Comparison of ENCODE assay signal across 24 cellular contexts in the genomic region with DNA sequence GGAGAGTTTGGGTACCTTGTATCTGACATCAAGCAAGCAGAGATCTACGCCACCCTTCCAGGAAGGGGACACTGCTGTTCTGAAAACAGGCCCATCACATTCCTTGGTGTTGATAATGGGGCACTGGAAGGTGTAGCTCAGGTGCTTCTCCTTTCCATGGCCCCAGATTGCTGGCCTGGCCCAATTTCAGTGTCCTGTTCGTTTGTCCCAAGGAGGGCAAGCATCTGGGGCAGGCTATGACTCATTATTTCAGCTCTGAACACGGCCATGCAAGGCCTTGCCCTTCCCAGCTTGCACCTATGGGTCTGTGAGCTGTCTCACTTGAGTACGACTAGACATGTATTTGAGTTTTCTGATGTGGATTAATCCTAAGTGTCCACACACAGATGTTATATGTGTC.
"Had no signal": no experiment of that assay in that cellular context is flagged by ENCODE, and none has a peak within 500 bp of the region (broad histone marks: within the 10 kb centered on the region; RNA-seq: fewer than 3 reads in every experiment).

No MANE protein-coding gene starts in this region.

- H3K4me3 Mint-ChIP-seq: dendritic cell treated with granulocyte-macrophage colony-stimulating factor and Interleukin-4, amounts not matched to agents 40 ng/mL and 50 ng/mL, for 4 days; effector memory CD8-positive, alpha-beta T cell; naive B cell; nephron; stimulated activated naive B cell treated with anti-CD40 and anti-IgM and Interleukin-4, amounts not matched to agents 10 μg/mL and 1 μg/mL and 100 μg/mL, for 72 hours; stimulated activated naive CD8-positive, alpha-beta T cell treated with anti-CD3 and anti-CD28 coated beads, Interleukin-15, amount 100 ng/mL, for 72 hours had no signal

- H3K9me3 Mint-ChIP-seq: effector memory CD8-positive, alpha-beta T cell had no signal

- H3K4me1 Mint-ChIP-seq: naive B cell; stimulated activated naive B cell treated with anti-CD40 and anti-IgM and Interleukin-4, amounts not matched to agents 10 μg/mL and 1 μg/mL and 100 μg/mL, for 72 hours; stimulated activated naive CD8-positive, alpha-beta T cell treated with anti-CD3 and anti-CD28 coated beads, Interleukin-15, amount 100 ng/mL, for 72 hours had no signal

- H3K27me3 ChIP-seq: pancreas, testis, tibial nerve had no signal

- H3K4me1 ChIP-seq: lower lobe of right lung, pancreas, spleen, testis, tibial nerve had no signal

- H3K9me3 ChIP-seq: pancreas, testis had no signal

- H3K36me3 Mint-ChIP-seq: stimulated activated naive B cell treated with anti-CD40 and anti-IgM and Interleukin-4, amounts not matched to agents 10 μg/mL and 1 μg/mL and 100 μg/mL, for 72 hours had no signal

- ATAC-seq: effector memory CD8-positive, alpha-beta T cell; left lobe of liver; lower lobe of right lung; pancreas; sciatic nerve; stimulated activated naive B cell treated with anti-CD40 and anti-IgM and Interleukin-4, amounts not matched to agents 10 μg/mL and 1 μg/mL and 100 μg/mL, for 72 hours; stimulated activated naive CD8-positive, alpha-beta T cell treated with anti-CD3 and anti-CD28 coated beads, Interleukin-15, amount 100 ng/mL, for 72 hours had no signal

- H3K27ac ChIP-seq: lower lobe of right lung, pancreas, spleen, testis, tibial nerve had no signal

- H3K4me3 ChIP-seq: lower lobe of right lung, pancreas, spleen, testis, tibial nerve had no signal

- DNase-seq: effector memory CD8-positive, alpha-beta T cell; erythroblast; foreskin melanocyte; head of caudate nucleus; hypothalamus; lower lobe of right lung; mesenchymal stem cell; midbrain; naive B cell; occipital lobe; pancreas; spleen; stimulated activated CD4-positive, alpha-beta T cell treated with anti-CD3 and anti-CD28 coated beads, Interleukin-15, amount 100 ng/mL, for 24 hours; stimulated activated CD4-positive, alpha-beta T cell treated with anti-CD3 and anti-CD28 coated beads, Interleukin-1b, Interleukin-23, amount 100 ng/mL, for 48 hours; stimulated activated CD4-positive, alpha-beta T cell treated with anti-CD3 and anti-CD28 coated beads, Interleukin-4, amount 100 ng/mL, for 24 hours; stimulated activated naive B cell treated with anti-CD40 and anti-IgM and Interleukin-4, amounts not matched to agents 10 μg/mL and 1 μg/mL and 100 μg/mL, for 72 hours; stimulated activated naive CD8-positive, alpha-beta T cell treated with anti-CD3 and anti-CD28 coated beads, Interleukin-15, amount 100 ng/mL, for 72 hours; testis had no signal

- H3K36me3 ChIP-seq: lower lobe of right lung, pancreas, spleen, tibial nerve had no signal

- H3K27ac Mint-ChIP-seq: dendritic cell treated with granulocyte-macrophage colony-stimulating factor and Interleukin-4, amounts not matched to agents 40 ng/mL and 50 ng/mL, for 4 days; effector memory CD8-positive, alpha-beta T cell; naive B cell; nephron; progenitor cell of endocrine pancreas; stimulated activated naive B cell treated with anti-CD40 and anti-IgM and Interleukin-4, amounts not matched to agents 10 μg/mL and 1 μg/mL and 100 μg/mL, for 72 hours; stimulated activated naive CD8-positive, alpha-beta T cell treated with anti-CD3 and anti-CD28 coated beads, Interleukin-15, amount 100 ng/mL, for 72 hours had no signal
